18 cellular contexts compared by ENCODE assay signal in genomic region chr15:71962537-71962936, GRCh38.
DNase-seq lines count a peak whose midpoint lies in the region; ATAC-seq, FAIRE-seq and TF ChIP-seq lines count a peak whose summit lies in the region.
"Had no signal": no experiment of that assay in that cellular context is flagged by ENCODE, and none has a peak within 500 bp of the region (broad histone marks: within the 10 kb centered on the region; RNA-seq: fewer than 3 reads in every experiment).

No MANE protein-coding gene starts in this region.

- H3F3A ChIP-seq in MM.1S (ENCODE audit: insufficient read depth, low read length): no peaks in the 10 kb centered on the region

- peak; percentile 13 for FAIRE-seq in GM12878 (lab: Jason Lieb, UNC)
- FAIRE-seq: G401.6, H1, HTR-8/SVneo had no signal

- intact Hi-C loops in left ventricle myocardium superior (cut with micrococcal nuclease): no loop called here
- intact Hi-C loops in Right ventricle myocardium inferior (cut with DNase I): no loop called here
- intact Hi-C loops in GM12878 (cut with micrococcal nuclease; ENCODE audit: unreplicated experiment): no loop called here

- peak overlapping the region; percentile 22; the same call in 1 of the 2 replicates for H3K4me2 ChIP-seq in MM.1S (ENCODE audit: low read depth, low read length)
- H3K4me2 ChIP-seq in GM12878 (ENCODE audit: control insufficient read depth, insufficient read depth): no peak overlapping the region

- H3K36me3 ChIP-seq in MM.1S (replicated peaks; ENCODE audit: insufficient read depth, low read length) (no peaks in the 10 kb centered on the region), GM12878 (ENCODE audit: control insufficient read depth in 2 of 2, insufficient read depth in 2 of 2, low read length in 1 of 2) (no peaks in the 10 kb centered on the region; a peak in 1 of 4 replicates)

- no TSS peak for BruUV-seq in GM12878 (replicated peaks; lab: Mats Ljungman, UMichigan)

- SMC1A ChIA-PET in GM12878 (lab: Charles Lee; ENCODE audit: uncharacterized antibody, unreplicated experiment): interaction anchor here (1.4 kb wide), 1 partner anchor 13 kb away, joined by 3 read pairs; no protein-coding TSS in a partner anchor

- no peak overlapping the region for H2AFZ ChIP-seq in MM.1S (ENCODE audit: low read length)
- H2AFZ ChIP-seq in GM12878 (ENCODE audit: control insufficient read depth, low read depth, low read length): no peak overlapping the region

- H3K4me3 ChIP-seq in MM.1S (ENCODE audit: low read length): no peak overlapping the region
- no peak overlapping the region for H3K4me3 ChIP-seq in GM12878

- no peaks in the 10 kb centered on the region for H3K9me2 ChIP-seq in MM.1S (replicated peaks; ENCODE audit: insufficient read depth, low read length)

- no peaks in the 10 kb centered on the region for H3K9me3 ChIP-seq in MM.1S (replicated peaks; ENCODE audit: insufficient read depth, low read length)
- H3K9me3 ChIP-seq in GM12878 (replicated peaks; ENCODE audit: control insufficient read depth, insufficient read depth, low read length): no peaks in the 10 kb centered on the region

- no peaks in the 10 kb centered on the region for H3K9me3 Mint-ChIP-seq in glutamatergic neuron (ENCODE audit: unreplicated experiment)
- H3K9me3 Mint-ChIP-seq: CD4-positive, CD25-positive, alpha-beta regulatory T cell; HFFc6 had no signal

- ATAC-seq in left ventricle myocardium superior: peak; percentile 79
- ATAC-seq in Right ventricle myocardium inferior: no peak
- peak; percentile 62 for ATAC-seq in GM12878

- H3K79me2 ChIP-seq in MM.1S (ENCODE audit: low read length) (no peaks in the 10 kb centered on the region), GM12878 (ENCODE audit: control insufficient read depth, insufficient read depth, low read length) (no peaks in the 10 kb centered on the region)

- H4K20me1 ChIP-seq in MM.1S (ENCODE audit: insufficient read depth, low read length) (no peaks in the 10 kb centered on the region), GM12878 (ENCODE audit: control insufficient read depth, insufficient read depth) (no peaks in the 10 kb centered on the region)

- H3K9ac ChIP-seq in MM.1S (ENCODE audit: low read length) (no peak overlapping the region), GM12878 (ENCODE audit: control insufficient read depth, insufficient read depth, low read length) (no peak overlapping the region)

- H3K27ac ChIP-seq in MM.1S (ENCODE audit: low read length) (no peak overlapping the region), GM12878 (ENCODE audit: control insufficient read depth, insufficient read depth) (no peak overlapping the region)

- H3K4me1 Mint-ChIP-seq in glutamatergic neuron (ENCODE audit: low read depth, unreplicated experiment): no peaks in the 10 kb centered on the region

- H3K4me1 ChIP-seq in MM.1S (ENCODE audit: low read length): peaks cover 12% of the 10 kb centered on the region
- no peaks in the 10 kb centered on the region for H3K4me1 ChIP-seq in GM12878 (ENCODE audit: control insufficient read depth, insufficient read depth, low read length)

- TF ChIP-seq CTCF in MM.1S (IDR thresholded peaks at IDR 0.05; ENCODE audit: low read length) (no peak), GM12878 (IDR thresholded peaks at IDR 0.05 in 2 of 3, conservative IDR thresholded peaks at IDR 0.05 in 1 of 3; ENCODE audit: control insufficient read depth in 2 of 3, extremely low read depth in 1 of 3, insufficient read depth in 1 of 3, low read depth in 3 of 3, low read length in 3 of 3) (no peak), glutamatergic neuron (IDR thresholded peaks at IDR 0.05; ENCODE audit: partially characterized antibody, unreplicated experiment) (no peak)

- no peak for TF ChIP-seq RAD21 in GM12878 (IDR thresholded peaks at IDR 0.05; ENCODE audit: insufficient read depth, low read depth, low read length)

- no peak overlapping the region for H3K4me3 Mint-ChIP-seq in glutamatergic neuron (ENCODE audit: unreplicated experiment)
- H3K4me3 Mint-ChIP-seq: CD4-positive, CD25-positive, alpha-beta regulatory T cell; HFFc6 had no signal

- RAD21 ChIA-PET in GM12878 (lab: Charles Lee; ENCODE audit: unreplicated experiment): no interaction called here

- H3K27ac Mint-ChIP-seq in glutamatergic neuron (ENCODE audit: unreplicated experiment): no peak overlapping the region
- H3K27ac Mint-ChIP-seq: CD4-positive, CD25-positive, alpha-beta regulatory T cell; HFFc6 had no signal

- CTCF ChIA-PET in GM12878 (lab: Yijun Ruan, JAX): interaction anchor here (0.8 to 1.6 kb wide), 4 partner anchors 9 to 70 kb away, joined by 3 to 4 read pairs (median 4); no protein-coding TSS in a partner anchor

- 100% methylated on average over 1 of the region's 1 CpG for WGBS in GM12878 (ENCODE audit: insufficient coverage, insufficient replicate concordance, low lambda C conversion rate, missing lambda C conversion rate)

- POLR2A ChIA-PET in GM12878 (lab: Charles Lee): interaction anchor here (0.6 kb wide), 1 partner anchor 28 kb away, joined by 5 read pairs; no protein-coding TSS in a partner anchor

- in situ Hi-C loops in GM12878 (cut with MboI): no loop called here

- no peak for TF ChIP-seq EP300 in GM12878 (IDR thresholded peaks at IDR 0.05; ENCODE audit: borderline replicate concordance in 1 of 2, control insufficient read depth in 1 of 2, low read depth in 2 of 2, low read length in 2 of 2)

- no peaks in the 10 kb centered on the region for H3K36me3 Mint-ChIP-seq in glutamatergic neuron (ENCODE audit: unreplicated experiment)

- TF ChIP-seq POLR2A in GM12878 (IDR thresholded peaks at IDR 0.05; ENCODE audit: low read depth, low read length): no peak

- DNase-seq in left ventricle myocardium superior: no peak
- no peak for DNase-seq in Right ventricle myocardium inferior (ENCODE audit: missing footprints)
- peak; percentile 39 for DNase-seq in MM.1S
- DNase-seq in GM12878 (ENCODE audit: low read depth, low spot score): peak; percentile 1
- no peak for DNase-seq in NCI-H2081 (lab: John Stamatoyannopoulos, UW)
- DNase-seq in glutamatergic neuron: no peak
- DNase-seq in AML-193 (lab: John Stamatoyannopoulos, UW): no peak
- DNase-seq: CD4-positive, CD25-positive, alpha-beta regulatory T cell; DMS79 treated with DMSO at 0.1 percent for 48 hours; HFFc6; KBM-7; NCI-H1092; NCI-H187; NCI-H2171; NCI-H510A treated with DMSO at 0.1 percent for 48 hours had no signal

- peaks cover 2% of the 10 kb centered on the region for H3K27me3 Mint-ChIP-seq in glutamatergic neuron (ENCODE audit: unreplicated experiment)
- H3K27me3 Mint-ChIP-seq: CD4-positive, CD25-positive, alpha-beta regulatory T cell had no signal

- H3K27me3 ChIP-seq in MM.1S (replicated peaks; ENCODE audit: insufficient read depth, low read length) (no peaks in the 10 kb centered on the region), GM12878 (replicated peaks in 1 of 2; ENCODE audit: control insufficient read depth in 2 of 2, insufficient read depth in 2 of 2, low read length in 1 of 2) (no peaks in the 10 kb centered on the region)

TF ChIP-seq in GM12878, 131 proteins besides CTCF, POLR2A, EP300 and RAD21 (continues in another document):
- TF ChIP-seq TBL1XR1 (IDR thresholded peaks at IDR 0.05; ENCODE audit: low read depth, low read length): no peak
- TF ChIP-seq BACH1 (IDR thresholded peaks at IDR 0.05; ENCODE audit: borderline replicate concordance): no peak
- no peak for TF ChIP-seq EZH2 (IDR thresholded peaks at IDR 0.05; ENCODE audit: borderline replicate concordance, control insufficient read depth, low read depth, low read length)
- no peak for TF ChIP-seq ZNF687 (IDR thresholded peaks at IDR 0.05)
- no peak for TF ChIP-seq SMC3 (IDR thresholded peaks at IDR 0.05; ENCODE audit: borderline replicate concordance, low read length)
- no peak for TF ChIP-seq TARDBP (IDR thresholded peaks at IDR 0.05; ENCODE audit: borderline replicate concordance)
- no peak for TF ChIP-seq RCOR1 (conservative IDR thresholded peaks at IDR 0.05; ENCODE audit: low read depth, low read length)

Comparison
In these comparisons a context has a peak if more than half of its experiments do, and no peak if none do; other contexts are left out.
1. DNase-seq: peak in MM.1S (single experiment) and GM12878 (single experiment); none in left ventricle myocardium superior (single experiment), Right ventricle myocardium inferior (single experiment), NCI-H2081 (0 of 2), glutamatergic neuron (single experiment) and AML-193 (0 of 2).